Comparison of ENCODE assay signal across 13 cellular contexts in the genomic region with DNA sequence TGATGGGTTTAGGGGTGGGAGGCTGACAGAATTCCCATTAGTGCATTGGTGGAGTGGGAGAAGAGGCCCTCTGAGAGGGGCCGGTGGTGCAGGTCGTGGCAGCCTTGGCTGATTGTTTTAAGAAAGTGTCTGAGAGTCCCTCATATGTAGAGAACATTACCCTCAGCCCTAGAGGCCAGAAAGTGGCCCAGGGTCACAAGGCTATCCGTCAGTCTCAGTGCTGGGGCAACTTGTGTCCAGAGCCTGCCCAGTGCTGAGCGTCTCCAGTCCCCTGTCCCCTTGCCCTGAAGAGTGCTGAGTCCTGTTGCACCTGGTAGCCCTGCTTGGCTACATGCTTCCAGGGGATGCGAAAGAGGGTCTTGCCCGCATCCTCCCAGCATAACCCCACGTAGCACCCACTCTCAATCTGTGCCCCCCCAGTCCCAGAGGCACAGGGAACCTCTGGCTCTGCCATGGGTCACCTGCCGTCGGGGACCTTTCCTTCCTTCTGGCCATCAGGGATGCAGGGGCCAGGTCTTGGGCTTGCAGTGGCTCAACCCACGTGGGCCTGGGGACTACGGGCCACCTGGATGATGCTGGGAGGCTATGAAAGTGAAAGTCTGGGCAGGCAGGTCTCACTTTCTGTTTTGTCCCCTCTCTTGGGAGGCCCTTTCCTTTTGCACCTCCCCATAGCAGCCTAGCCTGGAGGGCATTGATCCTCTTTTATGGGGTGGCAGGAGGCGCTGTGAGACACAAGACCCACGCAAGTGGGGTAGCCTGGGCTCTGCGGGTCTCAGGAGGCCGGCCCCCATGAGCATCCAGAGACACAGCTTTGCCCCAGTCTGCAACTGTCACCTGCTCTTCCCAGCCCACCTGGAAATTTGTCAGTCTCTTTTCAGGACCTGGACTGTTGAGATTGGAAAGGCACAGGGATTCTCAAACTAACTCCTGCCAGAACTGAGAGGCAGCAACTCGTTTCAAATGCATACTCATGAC. TPM values are rescaled to one million over a fixed set of nuclear protein-coding genes. Genes with fewer than 3 reads are reported as not detected.
DNase-seq lines count a peak whose midpoint lies in the region; ATAC-seq and TF ChIP-seq lines count a peak whose summit lies in the region.
"Had no signal": no experiment of that assay in that cellular context is flagged by ENCODE, and none has a peak within 500 bp of the region (broad histone marks: within the 10 kb centered on the region; RNA-seq: fewer than 3 reads in every experiment).

No MANE protein-coding gene starts in this region.

- CTCF ChIA-PET in activated CD4-positive, alpha-beta T cell treated with anti-CD3 and anti-CD28 coated beads for 36 hours (lab: Charles Lee): interaction anchor here (1.1 to 3.6 kb wide), 2 partner anchors 11 to 94 kb away, joined by 3 to 25 read pairs; a partner anchor contains a TSS

- H3K4me1 Mint-ChIP-seq in activated CD4-positive, alpha-beta T cell treated with anti-CD3 and anti-CD28 coated beads, Interleukin-2, amount 10 ng/mL, durations not matched to agents 24 days and 14 days: peaks cover 11% of the 10 kb centered on the region
- H3K4me1 Mint-ChIP-seq in activated CD4-positive, alpha-beta T cell treated with anti-CD3 and anti-CD28 coated beads for 36 hours: peaks cover 8% of the 10 kb centered on the region

- POLR2A ChIA-PET in activated CD4-positive, alpha-beta T cell treated with anti-CD3 and anti-CD28 coated beads for 36 hours (lab: Charles Lee): interaction anchor here (0.7 kb wide), 1 partner anchor 717 kb away, joined by 3 read pairs; no protein-coding TSS in a partner anchor

- intact Hi-C loops in activated CD4-positive, alpha-beta T cell treated with anti-CD3 and anti-CD28 coated beads, Interleukin-2, amount 10 ng/mL, durations not matched to agents 24 days and 14 days (cut with micrococcal nuclease): no loop called here
- intact Hi-C loops in activated CD4-positive, alpha-beta T cell treated with anti-CD3 and anti-CD28 coated beads for 36 hours (cut with DNase I, micrococcal nuclease): loop anchor here in 1 of 2 experiments (10.0 kb wide), 1 partner anchor 797 kb away; no protein-coding TSS in a partner anchor

- TF ChIP-seq CTCF in omental fat pad (IDR thresholded peaks at IDR 0.05): no peak

- peak overlapping the region; percentile 9 for H3K4me3 Mint-ChIP-seq in activated CD4-positive, alpha-beta T cell treated with anti-CD3 and anti-CD28 coated beads, Interleukin-2, amount 10 ng/mL, durations not matched to agents 24 days and 14 days
- no peak overlapping the region for H3K4me3 Mint-ChIP-seq in activated CD4-positive, alpha-beta T cell treated with anti-CD3 and anti-CD28 coated beads for 36 hours
- H3K4me3 Mint-ChIP-seq: natural killer cell treated with Interleukin-12 subunit alpha and Interleukin-12 subunit beta and Interleukin-15 and Interleukin-18, amount 100 ng/mL, for 72 hours had no signal

- no peaks in the 10 kb centered on the region for H3K9me3 Mint-ChIP-seq in activated CD4-positive, alpha-beta T cell treated with anti-CD3 and anti-CD28 coated beads, Interleukin-2, amount 10 ng/mL, durations not matched to agents 24 days and 14 days
- H3K9me3 Mint-ChIP-seq in activated CD4-positive, alpha-beta T cell treated with anti-CD3 and anti-CD28 coated beads for 36 hours (ENCODE audit: low read depth): no peaks in the 10 kb centered on the region
- H3K9me3 Mint-ChIP-seq: natural killer cell treated with Interleukin-12 subunit alpha and Interleukin-12 subunit beta and Interleukin-15 and Interleukin-18, amount 100 ng/mL, for 72 hours had no signal

- DNase-seq in activated CD4-positive, alpha-beta T cell treated with anti-CD3 and anti-CD28 coated beads, Interleukin-2, amount 10 ng/mL, durations not matched to agents 24 days and 14 days: peak; percentile 77
- no peak for DNase-seq in activated CD4-positive, alpha-beta T cell treated with anti-CD3 and anti-CD28 coated beads for 36 hours
- peak; percentile 67 for DNase-seq in NAMALWA (ENCODE audit: low spot score)
- DNase-seq in omental fat pad (ENCODE audit: low spot score): peak; percentile 13
- DNase-seq in 8988T: no peak
- no peak for DNase-seq in NCI-H2171 (lab: John Stamatoyannopoulos, UW)
- no peak for DNase-seq in T1000 (lab: John Stamatoyannopoulos, UW)
- DNase-seq: activated CD8-positive, alpha-beta memory T cell treated with anti-CD3 and anti-CD28 coated beads, Interleukin-2, amount 50 U/mL, for 48 hours; left cardiac atrium; trophoblast cell had no signal

- no peaks in the 10 kb centered on the region for H3K36me3 Mint-ChIP-seq in activated CD4-positive, alpha-beta T cell treated with anti-CD3 and anti-CD28 coated beads, Interleukin-2, amount 10 ng/mL, durations not matched to agents 24 days and 14 days (ENCODE audit: low read depth)
- no peaks in the 10 kb centered on the region for H3K36me3 Mint-ChIP-seq in activated CD4-positive, alpha-beta T cell treated with anti-CD3 and anti-CD28 coated beads for 36 hours (ENCODE audit: low read depth)
- H3K36me3 Mint-ChIP-seq: natural killer cell treated with Interleukin-12 subunit alpha and Interleukin-12 subunit beta and Interleukin-15 and Interleukin-18, amount 100 ng/mL, for 72 hours had no signal

- no peak for ATAC-seq in activated CD4-positive, alpha-beta T cell treated with anti-CD3 and anti-CD28 coated beads for 36 hours
- ATAC-seq in GM21717 (IDR thresholded peaks at IDR 0.05; ENCODE audit: unreplicated experiment) (peak; percentile 70), omental fat pad (ENCODE audit: low FRiP score) (no peak)
- ATAC-seq: gastroesophageal sphincter; left cardiac atrium; natural killer cell treated with Interleukin-12 subunit alpha and Interleukin-12 subunit beta and Interleukin-15 and Interleukin-18, amount 100 ng/mL, for 72 hours had no signal

- peaks cover 34% of the 10 kb centered on the region for H3K27me3 Mint-ChIP-seq in activated CD4-positive, alpha-beta T cell treated with anti-CD3 and anti-CD28 coated beads, Interleukin-2, amount 10 ng/mL, durations not matched to agents 24 days and 14 days
- peaks cover 29% of the 10 kb centered on the region for H3K27me3 Mint-ChIP-seq in activated CD4-positive, alpha-beta T cell treated with anti-CD3 and anti-CD28 coated beads for 36 hours

- no peak overlapping the region for H3K27ac Mint-ChIP-seq in activated CD4-positive, alpha-beta T cell treated with anti-CD3 and anti-CD28 coated beads, Interleukin-2, amount 10 ng/mL, durations not matched to agents 24 days and 14 days
- H3K27ac Mint-ChIP-seq in activated CD4-positive, alpha-beta T cell treated with anti-CD3 and anti-CD28 coated beads for 36 hours: no peak overlapping the region
- H3K27ac Mint-ChIP-seq: natural killer cell treated with Interleukin-12 subunit alpha and Interleukin-12 subunit beta and Interleukin-15 and Interleukin-18, amount 100 ng/mL, for 72 hours had no signal

RNA-seq across cellular contexts. Expression of a gene that starts 12.2 kb away (rescaled TPM):
- total RNA-seq in activated CD4-positive, alpha-beta T cell treated with anti-CD3 and anti-CD28 coated beads, Interleukin-2, amount 10 ng/mL, durations not matched to agents 24 days and 14 days: not detected in 2 replicates
- total RNA-seq in activated CD4-positive, alpha-beta T cell treated with anti-CD3 and anti-CD28 coated beads for 36 hours: not detected
- 1 to 10 TPM in 1 of 4 donors, under 1 TPM in 2, not detected in 1; 0.84 to 3.7 (median 0.96) TPM for total RNA-seq in omental fat pad
- total RNA-seq: natural killer cell treated with Interleukin-12 subunit alpha and Interleukin-12 subunit beta and Interleukin-15 and Interleukin-18, amount 100 ng/mL, for 72 hours had no signal

RNA-seq across cellular contexts. Expression of a gene that starts 12.3 kb away (rescaled TPM):
- not detected in 2 replicates for total RNA-seq in activated CD4-positive, alpha-beta T cell treated with anti-CD3 and anti-CD28 coated beads, Interleukin-2, amount 10 ng/mL, durations not matched to agents 24 days and 14 days
- total RNA-seq in activated CD4-positive, alpha-beta T cell treated with anti-CD3 and anti-CD28 coated beads for 36 hours: not detected
- 1 to 10 TPM in 1 of 4 donors, under 1 TPM in 3; 0.24 to 1.4 (median 0.28) TPM for total RNA-seq in omental fat pad
- total RNA-seq: natural killer cell treated with Interleukin-12 subunit alpha and Interleukin-12 subunit beta and Interleukin-15 and Interleukin-18, amount 100 ng/mL, for 72 hours had no signal

RNA-seq across cellular contexts. Expression of a gene that starts 12.7 kb away (rescaled TPM):
- not detected in 2 replicates for total RNA-seq in activated CD4-positive, alpha-beta T cell treated with anti-CD3 and anti-CD28 coated beads, Interleukin-2, amount 10 ng/mL, durations not matched to agents 24 days and 14 days
- not detected for total RNA-seq in activated CD4-positive, alpha-beta T cell treated with anti-CD3 and anti-CD28 coated beads for 36 hours
- total RNA-seq in omental fat pad: 1 to 10 TPM in 1 of 4 donors, under 1 TPM in 2, not detected in 1; 0.48 to 1.3 (median 0.63) TPM
- total RNA-seq: natural killer cell treated with Interleukin-12 subunit alpha and Interleukin-12 subunit beta and Interleukin-15 and Interleukin-18, amount 100 ng/mL, for 72 hours had no signal

RNA-seq across cellular contexts. Expression of a gene that starts 39.0 kb away (rescaled TPM):
- total RNA-seq in activated CD4-positive, alpha-beta T cell treated with anti-CD3 and anti-CD28 coated beads, Interleukin-2, amount 10 ng/mL, durations not matched to agents 24 days and 14 days: 0.26 and 0.28 TPM in 2 replicates
- total RNA-seq in activated CD4-positive, alpha-beta T cell treated with anti-CD3 and anti-CD28 coated beads for 36 hours: under 1 TPM; 0.39 TPM
- total RNA-seq in omental fat pad: under 1 TPM in 1 of 4 donors, not detected in 3; 0.12 TPM

Comparison
In these comparisons a context has a peak if more than half of its experiments do, and no peak if none do; other contexts are left out.
1. DNase-seq: peak in activated CD4-positive, alpha-beta T cell treated with anti-CD3 and anti-CD28 coated beads, Interleukin-2, amount 10 ng/mL, durations not matched to agents 24 days and 14 days (single experiment), NAMALWA (single experiment) and omental fat pad (single experiment); none in activated CD4-positive, alpha-beta T cell treated with anti-CD3 and anti-CD28 coated beads for 36 hours (single experiment), 8988T (single experiment), NCI-H2171 (single experiment) and T1000 (single experiment).